Comparison of ENCODE assay signal across 11 cellular contexts in genomic region chr22:35315855-35316745, GRCh38. TPM values are rescaled to one million over a fixed set of nuclear protein-coding genes. Genes with fewer than 3 reads are reported as not detected.
A peak's percentile ranks its signal among the peaks of the same experiment; 100 is the strongest.
DNase-seq lines count a peak whose midpoint lies in the region; ATAC-seq and TF ChIP-seq lines count a peak whose summit lies in the region.
"Had no signal": no experiment of that assay in that cellular context is flagged by ENCODE, and none has a peak within 500 bp of the region (broad histone marks: within the 10 kb centered on the region; RNA-seq: fewer than 3 reads in every experiment).

No MANE protein-coding gene starts in this region.

- peaks cover 15% of the 10 kb centered on the region; the same call in 1 of the 2 replicates for H4K20me1 ChIP-seq in Karpas-422 (ENCODE audit: insufficient read depth, low read depth, low read length)

- H3K9me2 ChIP-seq in Karpas-422 (replicated peaks; ENCODE audit: insufficient read depth, low read length) = no peaks in the 10 kb centered on the region

- ATAC-seq in psoas muscle = peak; percentile 62 to 74 (median 72)
- no peak for ATAC-seq in GM21390 (IDR thresholded peaks at IDR 0.05; ENCODE audit: unreplicated experiment)
- no peak for ATAC-seq in HG03442 (IDR thresholded peaks at IDR 0.05; ENCODE audit: unreplicated experiment)
- ATAC-seq: activated CD8-positive, alpha-beta T cell treated with anti-CD3 and anti-CD28 coated beads for 36 hours; SK-N-SH treated with all-trans-retinoic acid at 6 μM for 48 hours had no signal

- intact Hi-C loops in psoas muscle (cut with DNase I) = no loop called here

- WGBS in esophagus, 2 donors = 48 to 62% methylated on average over 27 of the region's 27 CpGs
- 33 to 62% (median 37%) methylated on average over 27 of the region's 27 CpGs for WGBS in psoas muscle, 3 donors

- peaks cover 13 to 40% of the 10 kb centered on the region in 2 donors for H3K36me3 ChIP-seq in esophagus (ENCODE audit: control insufficient read depth in 2 of 2, insufficient read depth in 2 of 2, low read length in 1 of 2)
- H3K36me3 ChIP-seq in psoas muscle (ENCODE audit: insufficient read depth in 1 of 2, low read depth in 1 of 2) = peaks cover 0 to 40% of the 10 kb centered on the region in 2 donors
- H3K36me3 ChIP-seq in Karpas-422 (ENCODE audit: insufficient read depth, low read length) = no peaks in the 10 kb centered on the region

- H3K9me3 ChIP-seq in esophagus (ENCODE audit: control insufficient read depth in 2 of 2, insufficient read depth in 1 of 2, low read depth in 1 of 2, low read length in 1 of 2) = no peaks in the 10 kb centered on the region
- no peaks in the 10 kb centered on the region for H3K9me3 ChIP-seq in psoas muscle
- no peaks in the 10 kb centered on the region for H3K9me3 ChIP-seq in Karpas-422 (ENCODE audit: low read length)

- H3K9ac ChIP-seq in Karpas-422 (ENCODE audit: low read length) = no peak overlapping the region

- TF ChIP-seq CTCF in psoas muscle (IDR thresholded peaks at IDR 0.05) = no peak

- no peak overlapping the region for H2AFZ ChIP-seq in Karpas-422 (ENCODE audit: low read length)

- no peak overlapping the region for H3K4me2 ChIP-seq in Karpas-422 (ENCODE audit: low read depth, low read length, poor library complexity, severe bottlenecking)

- H3K27ac ChIP-seq in esophagus (ENCODE audit: low read depth in 2 of 2, low read length in 1 of 2) (peak overlapping the region; percentile 92 to 98), psoas muscle (peak overlapping the region; percentile 95), Karpas-422 (ENCODE audit: low read length) (no peak overlapping the region)

- DNase-seq in DMS79 treated with DMSO at 0.1 percent for 48 hours (lab: John Stamatoyannopoulos, UW) (peak; percentile 25), NCI-H510A (lab: John Stamatoyannopoulos, UW) (peak; percentile 87), psoas muscle (peak; percentile 76 to 93), Karpas-422 (no peak), globus pallidus (ENCODE audit: low spot score) (no peak)
- DNase-seq: activated CD8-positive, alpha-beta T cell treated with anti-CD3 and anti-CD28 coated beads for 36 hours; NCI-H1048 had no signal

- H3K79me2 ChIP-seq in Karpas-422 (ENCODE audit: low read length) = no peaks in the 10 kb centered on the region

- peaks cover 10 to 33% of the 10 kb centered on the region in 2 donors for H3K4me1 ChIP-seq in esophagus (ENCODE audit: control insufficient read depth in 2 of 2, insufficient read depth in 2 of 2, low read length in 1 of 2)
- peaks cover 66% of the 10 kb centered on the region for H3K4me1 ChIP-seq in psoas muscle
- peaks cover 4% of the 10 kb centered on the region; the same call in 1 of the 2 replicates for H3K4me1 ChIP-seq in Karpas-422 (ENCODE audit: low read length)

- no peaks in the 10 kb centered on the region for H3K27me3 ChIP-seq in esophagus (ENCODE audit: control insufficient read depth in 1 of 2, insufficient read depth in 2 of 2, low read length in 2 of 2)
- no peaks in the 10 kb centered on the region for H3K27me3 ChIP-seq in psoas muscle (ENCODE audit: insufficient read depth in 3 of 3, low read length in 2 of 3)
- no peaks in the 10 kb centered on the region for H3K27me3 ChIP-seq in Karpas-422 (ENCODE audit: low read length)

- H3K4me3 ChIP-seq in esophagus (ENCODE audit: low read depth in 1 of 2, low read length in 2 of 2) = no peak overlapping the region
- peak overlapping the region; percentile 48 for H3K4me3 ChIP-seq in psoas muscle
- no peak overlapping the region for H3K4me3 ChIP-seq in Karpas-422 (ENCODE audit: low read length)

RNA-seq across cellular contexts. Expression of gene TOM1, which starts 16.4 kb away (rescaled TPM):
- 10 to 100 TPM; 86.4 to 88.0 TPM for polyA plus RNA-seq in esophagus
- 100 to 1,000 TPM in 3 of 4 donors, 10 to 100 TPM in 1; 91.7 to 187 (median 156) TPM for total RNA-seq in psoas muscle
- 100 to 1,000 TPM in 1 of 3 donors, 10 to 100 TPM in 2; 69.7 to 116 (median 92.4) TPM for polyA plus RNA-seq in psoas muscle
- total RNA-seq in Karpas-422 (2014; rRNA removed; shearing (Covaris generic); ENCODE audit: low replicate concordance) = 8.3 and 21.7 TPM in 2 replicates

RNA-seq across cellular contexts. Expression of gene HMGXB4, which starts 58.8 kb away (rescaled TPM):
- polyA plus RNA-seq in esophagus (1 to 10 TPM; 6.8 to 7.1 TPM), psoas muscle (1 to 10 TPM; 6.0 to 9.7 (median 6.5) TPM)
- 10 to 100 TPM in 3 of 4 donors, 1 to 10 TPM in 1; 7.1 to 12.4 (median 11.3) TPM for total RNA-seq in psoas muscle
- 13.5 and 19.1 TPM in 2 replicates for total RNA-seq in Karpas-422 (2014; rRNA removed; shearing (Covaris generic); ENCODE audit: low replicate concordance)

Comparison
In these comparisons a context has a peak if more than half of its experiments do, and no peak if none do; other contexts are left out.
1. DNase-seq: peak in DMS79 treated with DMSO at 0.1 percent for 48 hours (single experiment), NCI-H510A (single experiment) and psoas muscle (2 of 2); none in Karpas-422 (single experiment) and globus pallidus (single experiment).
2. ATAC-seq: peak in psoas muscle (4 of 4); none in GM21390 (single experiment) and HG03442 (single experiment).